Comparison of ENCODE assay signal across 7 cellular contexts in genomic region chr17:21213005-21213404, GRCh38. TPM values are rescaled to one million over a fixed set of nuclear protein-coding genes. Genes with fewer than 3 reads are reported as not detected.
DNase-seq lines count a peak whose midpoint lies in the region; ATAC-seq and TF ChIP-seq lines count a peak whose summit lies in the region.

No MANE protein-coding gene starts in this region.

- no peak for DNase-seq in HL-60 (ENCODE audit: low read depth in 1 of 2, low spot score in 1 of 2)
- DNase-seq in stimulated activated naive B cell treated with anti-CD40 and anti-IgM and Interleukin-4, amounts not matched to agents 10 μg/mL and 1 μg/mL and 100 μg/mL, for 72 hours = no peak
- no peak for DNase-seq in caudate nucleus (lab: John Stamatoyannopoulos, UW)
- no peak for DNase-seq in NCI-H2196 (lab: John Stamatoyannopoulos, UW; ENCODE audit: unreplicated experiment)
- no peak for DNase-seq in NCI-H2196 treated with DMSO at 0.1 percent for 48 hours (lab: John Stamatoyannopoulos, UW; ENCODE audit: unreplicated experiment)

- peak overlapping the region; percentile 87 for H3K4me3 Mint-ChIP-seq in activated T-helper 17 cell treated with anti-CD3 and anti-CD28 coated beads, Interleukin-2, amount 50 U/mL, for 72 hours
- peak overlapping the region; percentile 90 to 96 for H3K4me3 Mint-ChIP-seq in stimulated activated naive B cell treated with anti-CD40 and anti-IgM and Interleukin-4, amounts not matched to agents 10 μg/mL and 1 μg/mL and 100 μg/mL, for 72 hours

- no peak for TF ChIP-seq CTCF in HL-60 (IDR thresholded peaks at IDR 0.05; ENCODE audit: insufficient read depth, low read length)

- peaks cover 14% of the 10 kb centered on the region for H3K4me1 Mint-ChIP-seq in activated T-helper 17 cell treated with anti-CD3 and anti-CD28 coated beads, Interleukin-2, amount 50 U/mL, for 72 hours
- H3K4me1 Mint-ChIP-seq in stimulated activated naive B cell treated with anti-CD40 and anti-IgM and Interleukin-4, amounts not matched to agents 10 μg/mL and 1 μg/mL and 100 μg/mL, for 72 hours = peaks cover 23 to 54% of the 10 kb centered on the region in 2 donors

- H3K36me3 Mint-ChIP-seq in activated T-helper 17 cell treated with anti-CD3 and anti-CD28 coated beads, Interleukin-2, amount 50 U/mL, for 72 hours (ENCODE audit: low read depth) = peaks cover 33% of the 10 kb centered on the region
- peaks cover 14 to 19% of the 10 kb centered on the region in 2 donors for H3K36me3 Mint-ChIP-seq in stimulated activated naive B cell treated with anti-CD40 and anti-IgM and Interleukin-4, amounts not matched to agents 10 μg/mL and 1 μg/mL and 100 μg/mL, for 72 hours

- no peaks in the 10 kb centered on the region for H3K9me3 Mint-ChIP-seq in activated T-helper 17 cell treated with anti-CD3 and anti-CD28 coated beads, Interleukin-2, amount 50 U/mL, for 72 hours
- H3K9me3 Mint-ChIP-seq in stimulated activated naive B cell treated with anti-CD40 and anti-IgM and Interleukin-4, amounts not matched to agents 10 μg/mL and 1 μg/mL and 100 μg/mL, for 72 hours = no peaks in the 10 kb centered on the region

- H3K27ac ChIP-seq in HL-60 (replicated peaks) (peak overlapping the region; percentile 99), iPS-18a (ENCODE audit: low read length) (peak overlapping the region; percentile 78), caudate nucleus (ENCODE audit: low read depth, low read length) (no peak overlapping the region)

- peak overlapping the region; percentile 87 for H3K4me3 ChIP-seq in HL-60 (replicated peaks; ENCODE audit: insufficient read depth, low read length)
- peak overlapping the region; percentile 94 for H3K4me3 ChIP-seq in iPS-18a (ENCODE audit: low read length)

- H3K4me1 ChIP-seq in iPS-18a (ENCODE audit: control insufficient read depth, low read depth, low read length) = peaks cover 26% of the 10 kb centered on the region

- H3K27me3 ChIP-seq in HL-60 (ENCODE audit: insufficient read depth, poor library complexity, severe bottlenecking) = no peaks in the 10 kb centered on the region
- no peaks in the 10 kb centered on the region for H3K27me3 ChIP-seq in iPS-18a (ENCODE audit: control insufficient read depth, insufficient read depth, low read length)

- no peaks in the 10 kb centered on the region for H3K27me3 Mint-ChIP-seq in activated T-helper 17 cell treated with anti-CD3 and anti-CD28 coated beads, Interleukin-2, amount 50 U/mL, for 72 hours
- H3K27me3 Mint-ChIP-seq in stimulated activated naive B cell treated with anti-CD40 and anti-IgM and Interleukin-4, amounts not matched to agents 10 μg/mL and 1 μg/mL and 100 μg/mL, for 72 hours = no peaks in the 10 kb centered on the region

- H3K9ac ChIP-seq in iPS-18a (ENCODE audit: low read length) = peak overlapping the region; percentile 96

- no peaks in the 10 kb centered on the region for H3K9me3 ChIP-seq in iPS-18a (ENCODE audit: control insufficient read depth, low read depth, low read length)

- peak overlapping the region; percentile 92 for H3K27ac Mint-ChIP-seq in activated T-helper 17 cell treated with anti-CD3 and anti-CD28 coated beads, Interleukin-2, amount 50 U/mL, for 72 hours
- H3K27ac Mint-ChIP-seq in stimulated activated naive B cell treated with anti-CD40 and anti-IgM and Interleukin-4, amounts not matched to agents 10 μg/mL and 1 μg/mL and 100 μg/mL, for 72 hours = peak overlapping the region; percentile 98

- ATAC-seq in activated T-helper 17 cell treated with anti-CD3 and anti-CD28 coated beads, Interleukin-2, amount 50 U/mL, for 72 hours (replicated peaks) = no peak
- ATAC-seq in stimulated activated naive B cell treated with anti-CD40 and anti-IgM and Interleukin-4, amounts not matched to agents 10 μg/mL and 1 μg/mL and 100 μg/mL, for 72 hours (replicated peaks) = no peak

- peaks cover 19% of the 10 kb centered on the region for H3K36me3 ChIP-seq in iPS-18a (ENCODE audit: control insufficient read depth, low read depth, low read length)

RNA-seq across cellular contexts. Expression of gene TMEM11, which starts 1.0 kb away (rescaled TPM):
- total RNA-seq in activated T-helper 17 cell treated with anti-CD3 and anti-CD28 coated beads, Interleukin-2, amount 50 U/mL, for 72 hours = 10 to 100 TPM; 14.3 to 28.5 TPM

RNA-seq across cellular contexts. Expression of gene NATD1, which starts 40.2 kb away (rescaled TPM):
- total RNA-seq in activated T-helper 17 cell treated with anti-CD3 and anti-CD28 coated beads, Interleukin-2, amount 50 U/mL, for 72 hours = 1 to 10 TPM; 1.8 to 2.3 TPM
